In the genomic region with DNA sequence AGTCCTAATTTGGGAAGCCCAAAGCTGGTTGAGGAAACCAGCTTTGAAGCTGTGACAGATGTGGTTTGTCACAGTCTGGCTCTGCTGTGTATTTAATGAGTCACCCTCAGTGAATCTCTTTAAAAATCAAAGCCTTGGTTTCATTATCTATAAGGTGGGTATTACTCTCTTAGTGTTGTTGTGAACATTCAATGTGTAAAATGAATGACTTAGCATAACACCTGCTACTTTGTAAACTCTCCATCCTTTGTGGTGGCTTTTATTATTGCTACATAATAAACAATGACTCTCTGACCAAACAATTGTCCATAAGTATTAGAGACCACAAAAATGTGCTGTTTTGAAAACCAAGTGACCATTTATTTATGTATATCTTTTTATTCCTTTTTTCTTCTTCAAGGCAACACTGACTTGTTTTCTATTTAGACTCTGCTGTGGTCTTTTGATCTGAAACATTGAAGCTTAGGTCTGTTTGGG, we compare ENCODE assay signal across 8 cellular contexts. TPM values are rescaled to one million over a fixed set of nuclear protein-coding genes. Genes with fewer than 3 reads are reported as not detected.
A peak's percentile ranks its signal among the peaks of the same experiment; 100 is the strongest.
DNase-seq lines count a peak whose midpoint lies in the region; ATAC-seq, FAIRE-seq and TF ChIP-seq lines count a peak whose summit lies in the region.
"Had no signal": no experiment of that assay in that cellular context is flagged by ENCODE, and none has a peak within 500 bp of the region (broad histone marks: within the 10 kb centered on the region; RNA-seq: fewer than 3 reads in every experiment).

No MANE protein-coding gene starts in this region.

- peaks cover 8 to 38% (median 27%) of the 10 kb centered on the region in 3 donors for H3K4me1 ChIP-seq in pancreas

- H3K27ac ChIP-seq in pancreas (peak overlapping the region in 1 of 4 donors; percentile 20), coronary artery (peak overlapping the region in 1 of 2 donors; percentile 25)
- H3K27ac ChIP-seq: PC-9 had no signal

- FAIRE-seq in pancreas (lab: Jason Lieb, UNC), result no peak

- no peak for DNase-seq in activated CD8-positive, alpha-beta T cell treated with anti-CD3 and anti-CD28 coated beads for 36 hours
- DNase-seq in pancreas, result no peak
- no peak for DNase-seq in OCI-M1 (lab: John Stamatoyannopoulos, UW)
- no peak for DNase-seq in coronary artery (ENCODE audit: low spot score)
- DNase-seq in epidermal melanocyte (ENCODE audit: insufficient read length, low spot score), result no peak

- H3K27ac Mint-ChIP-seq in activated CD8-positive, alpha-beta T cell treated with anti-CD3 and anti-CD28 coated beads for 36 hours, result no peak overlapping the region

- no peaks in the 10 kb centered on the region for H3K27me3 Mint-ChIP-seq in activated CD8-positive, alpha-beta T cell treated with anti-CD3 and anti-CD28 coated beads for 36 hours

- H3K4me3 Mint-ChIP-seq in activated CD8-positive, alpha-beta T cell treated with anti-CD3 and anti-CD28 coated beads for 36 hours, result no peak overlapping the region

- no peaks in the 10 kb centered on the region for H3K9me3 ChIP-seq in pancreas

- no peaks in the 10 kb centered on the region for H3K27me3 ChIP-seq in pancreas

- TF ChIP-seq CTCF in activated CD8-positive, alpha-beta T cell treated with anti-CD3 and anti-CD28 coated beads for 36 hours (IDR thresholded peaks at IDR 0.05), result no peak
- TF ChIP-seq CTCF in pancreas (IDR thresholded peaks at IDR 0.05) (no peak), coronary artery (IDR thresholded peaks at IDR 0.05) (no peak)

- intact Hi-C loops in activated CD8-positive, alpha-beta T cell treated with anti-CD3 and anti-CD28 coated beads for 36 hours (cut with micrococcal nuclease), result no loop called here
- intact Hi-C loops in pancreas (cut with DNase I), result no loop called here

- peaks cover 53% of the 10 kb centered on the region for H3K4me1 Mint-ChIP-seq in activated CD8-positive, alpha-beta T cell treated with anti-CD3 and anti-CD28 coated beads for 36 hours (ENCODE audit: low read depth)

- H3K4me3 ChIP-seq in pancreas, result no peak overlapping the region
- H3K4me3 ChIP-seq in coronary artery, result no peak overlapping the region
- H3K4me3 ChIP-seq: PC-9 had no signal

- ATAC-seq in GM18868 (IDR thresholded peaks at IDR 0.05; ENCODE audit: unreplicated experiment) (peak; percentile 97), HG03175 (IDR thresholded peaks at IDR 0.05; ENCODE audit: unreplicated experiment) (peak; percentile 90), pancreas (peak in 3 of 4 donors; percentile 44 to 75 (median 60))
- ATAC-seq in activated CD8-positive, alpha-beta T cell treated with anti-CD3 and anti-CD28 coated beads for 36 hours, result peak; percentile 89

- H3K9me3 Mint-ChIP-seq in activated CD8-positive, alpha-beta T cell treated with anti-CD3 and anti-CD28 coated beads for 36 hours, result peaks cover 8% of the 10 kb centered on the region

- H3K36me3 Mint-ChIP-seq in activated CD8-positive, alpha-beta T cell treated with anti-CD3 and anti-CD28 coated beads for 36 hours (ENCODE audit: low read depth), result no peaks in the 10 kb centered on the region

- POLR2A ChIA-PET in activated CD8-positive, alpha-beta T cell treated with anti-CD3 and anti-CD28 coated beads for 36 hours (lab: Charles Lee), result no interaction called here

- no peaks in the 10 kb centered on the region for H3K36me3 ChIP-seq in pancreas

- CTCF ChIA-PET in activated CD8-positive, alpha-beta T cell treated with anti-CD3 and anti-CD28 coated beads for 36 hours (lab: Charles Lee), result no interaction called here

RNA-seq across cellular contexts. Expression of a gene that starts 24.6 kb away (rescaled TPM):
- 1 to 10 TPM; 3.1 to 3.6 TPM for total RNA-seq in activated CD8-positive, alpha-beta T cell treated with anti-CD3 and anti-CD28 coated beads for 36 hours
- 10 to 100 TPM; 12.8 to 18.7 (median 14.6) TPM for total RNA-seq in pancreas
- polyA plus RNA-seq in pancreas, result 1 to 10 TPM; 4.5 to 5.4 TPM
- total RNA-seq: PC-9 had no signal
